In the genomic region with DNA sequence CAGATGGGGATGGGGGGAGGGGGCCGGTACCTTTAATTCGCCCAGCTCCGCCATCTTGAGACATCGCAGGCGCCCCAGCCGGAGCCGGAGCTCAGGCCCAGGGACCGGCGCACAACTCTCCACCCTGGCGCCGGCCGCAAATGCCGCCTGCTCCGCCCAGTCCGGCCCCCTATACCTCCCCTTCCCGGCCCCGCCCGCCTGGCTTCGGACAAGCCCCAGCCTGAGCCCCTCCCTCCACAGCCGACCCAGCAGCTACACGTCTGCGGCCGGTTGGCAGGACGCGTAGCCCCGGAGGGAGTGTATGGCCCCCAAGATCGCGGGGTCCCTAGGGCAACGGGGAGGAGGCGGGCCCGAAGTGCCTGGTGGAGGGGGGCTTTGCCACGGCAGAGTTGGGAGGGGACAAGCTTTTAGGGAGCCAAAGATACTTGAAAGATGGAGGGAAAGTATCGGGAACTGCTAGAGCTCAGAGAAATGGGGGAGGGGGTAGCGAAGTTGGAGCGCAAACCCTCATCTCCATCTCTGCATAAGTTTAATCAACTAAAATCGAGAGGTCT, we compare ENCODE assay signal across 1 cellular context.
TF ChIP-seq lines count a peak whose summit lies in the region.

Gene PIAS3, minus strand, starts transcription at position 145 of the 554 bp plus-strand sequence. Its CDS starts 91 bp downstream, at position 54.

TF ChIP-seq in K562, 482 proteins besides CTCF, POLR2A, EP300 and RAD21 (continued from another document and continues in another):
- TF ChIP-seq, protein P1, sequence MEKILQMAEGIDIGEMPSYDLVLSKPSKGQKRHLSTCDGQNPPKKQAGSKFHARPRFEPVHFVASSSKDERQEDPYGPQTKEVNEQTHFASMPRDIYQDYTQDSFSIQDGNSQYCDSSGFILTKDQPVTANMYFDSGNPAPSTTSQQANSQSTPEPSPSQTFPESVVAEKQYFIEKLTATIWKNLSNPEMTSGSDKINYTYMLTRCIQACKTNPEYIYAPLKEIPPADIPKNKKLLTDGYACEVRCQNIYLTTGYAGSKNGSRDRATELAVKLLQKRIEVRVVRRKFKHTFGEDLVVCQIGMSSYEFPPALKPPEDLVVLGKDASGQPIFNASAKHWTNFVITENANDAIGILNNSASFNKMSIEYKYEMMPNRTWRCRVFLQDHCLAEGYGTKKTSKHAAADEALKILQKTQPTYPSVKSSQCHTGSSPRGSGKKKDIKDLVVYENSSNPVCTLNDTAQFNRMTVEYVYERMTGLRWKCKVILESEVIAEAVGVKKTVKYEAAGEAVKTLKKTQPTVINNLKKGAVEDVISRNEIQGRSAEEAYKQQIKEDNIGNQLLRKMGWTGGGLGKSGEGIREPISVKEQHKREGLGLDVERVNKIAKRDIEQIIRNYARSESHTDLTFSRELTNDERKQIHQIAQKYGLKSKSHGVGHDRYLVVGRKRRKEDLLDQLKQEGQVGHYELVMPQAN (IDR thresholded peaks at IDR 0.05; ENCODE audit: borderline replicate concordance): 0 out of 2 replicates have a peak, but pooled peaks have one; percentile 36
- TF ChIP-seq, protein P2, sequence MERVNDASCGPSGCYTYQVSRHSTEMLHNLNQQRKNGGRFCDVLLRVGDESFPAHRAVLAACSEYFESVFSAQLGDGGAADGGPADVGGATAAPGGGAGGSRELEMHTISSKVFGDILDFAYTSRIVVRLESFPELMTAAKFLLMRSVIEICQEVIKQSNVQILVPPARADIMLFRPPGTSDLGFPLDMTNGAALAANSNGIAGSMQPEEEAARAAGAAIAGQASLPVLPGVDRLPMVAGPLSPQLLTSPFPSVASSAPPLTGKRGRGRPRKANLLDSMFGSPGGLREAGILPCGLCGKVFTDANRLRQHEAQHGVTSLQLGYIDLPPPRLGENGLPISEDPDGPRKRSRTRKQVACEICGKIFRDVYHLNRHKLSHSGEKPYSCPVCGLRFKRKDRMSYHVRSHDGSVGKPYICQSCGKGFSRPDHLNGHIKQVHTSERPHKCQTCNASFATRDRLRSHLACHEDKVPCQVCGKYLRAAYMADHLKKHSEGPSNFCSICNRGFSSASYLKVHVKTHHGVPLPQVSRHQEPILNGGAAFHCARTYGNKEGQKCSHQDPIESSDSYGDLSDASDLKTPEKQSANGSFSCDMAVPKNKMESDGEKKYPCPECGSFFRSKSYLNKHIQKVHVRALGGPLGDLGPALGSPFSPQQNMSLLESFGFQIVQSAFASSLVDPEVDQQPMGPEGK (CRISPR knock-in tag; IDR thresholded peaks at IDR 0.05; ENCODE audit: borderline replicate concordance): no peak
- TF ChIP-seq ZNF699 (CRISPR knock-in tag; IDR thresholded peaks at IDR 0.05; ENCODE audit: insufficient replicate concordance) (no peak), CREB3L1 (IDR thresholded peaks at IDR 0.05; ENCODE audit: borderline replicate concordance, low read depth) (peak; percentile 21; the same call in 1 of the 2 replicates), HNRNPK (IDR thresholded peaks at IDR 0.05; ENCODE audit: low read depth, low read length, poor library complexity, severe bottlenecking) (peak; percentile 33), ZNF239 (CRISPR knock-in tag; IDR thresholded peaks at IDR 0.05) (no peak), TBP (optimal IDR thresholded peaks at IDR 0.05; ENCODE audit: low read depth, low read length) (peak; percentile 59), FOS (IDR thresholded peaks at IDR 0.05; ENCODE audit: extremely low read depth, insufficient read length) (no peak), EWSR1 (IDR thresholded peaks at IDR 0.05; ENCODE audit: borderline replicate concordance, low read depth, partially characterized antibody) (no peak), ZNF263 (CRISPR knock-in tag; IDR thresholded peaks at IDR 0.05; ENCODE audit: borderline replicate concordance) (0 out of 2 replicates have a peak, but pooled peaks have one; percentile 20), NCOA2 (IDR thresholded peaks at IDR 0.05; ENCODE audit: partially characterized antibody in 2 of 2) (peak in 1 of 2 experiments; percentile 98), NFYB (IDR thresholded peaks at IDR 0.05; ENCODE audit: extremely low read depth, insufficient read length) (no peak), TGIF2 (CRISPR knock-in tag; IDR thresholded peaks at IDR 0.05) (no peak), RBFOX2 (IDR thresholded peaks at IDR 0.05; ENCODE audit: low read depth, low read length) (peak; percentile 71), RBBP5 (IDR thresholded peaks at IDR 0.05; ENCODE audit: borderline replicate concordance, insufficient read depth, low read length, poor library complexity, severe bottlenecking) (peak; percentile 62), VEZF1 (CRISPR knock-in tag; IDR thresholded peaks at IDR 0.05) (peak; percentile 87), STAT5B (CRISPR knock-in tag; IDR thresholded peaks at IDR 0.05) (no peak), ZNF23 (CRISPR knock-in tag; IDR thresholded peaks at IDR 0.05) (no peak), KLF13 (tag; IDR thresholded peaks at IDR 0.05; ENCODE audit: borderline replicate concordance, low read depth) (peak; percentile 44; the same call in 1 of the 2 replicates), CTCFL (IDR thresholded peaks at IDR 0.05; ENCODE audit: borderline replicate concordance, insufficient read depth, low read depth, low read length, poor library complexity, severe bottlenecking) (no peak), MEF2D (tag; conservative IDR thresholded peaks at IDR 0.05; ENCODE audit: low read depth) (no peak), NCOA1 (IDR thresholded peaks at IDR 0.05; ENCODE audit: low read depth) (no peak), SPI1 (IDR thresholded peaks at IDR 0.05; ENCODE audit: borderline replicate concordance, low read depth, low read length) (no peak), RFX1 (IDR thresholded peaks at IDR 0.05) (no peak; the same call in 1 of the 2 replicates), ELK3 (CRISPR knock-in tag; IDR thresholded peaks at IDR 0.05) (no peak), KDM5B (IDR thresholded peaks at IDR 0.05; ENCODE audit: insufficient replicate concordance, low read depth, low read length) (peak; percentile 19), E4F1 (CRISPR knock-in tag; IDR thresholded peaks at IDR 0.05; ENCODE audit: borderline replicate concordance) (no peak), IRF2 (CRISPR knock-in tag; IDR thresholded peaks at IDR 0.05) (no peak), ZFP36 (IDR thresholded peaks at IDR 0.05; ENCODE audit: low read depth, low read length, partially characterized antibody) (no peak), ZNF121 (CRISPR knock-in tag; conservative IDR thresholded peaks at IDR 0.05) (no peak), SNIP1 (IDR thresholded peaks at IDR 0.05; ENCODE audit: low read depth) (no peak), ESRRA (IDR thresholded peaks at IDR 0.05; ENCODE audit: borderline replicate concordance, low read depth) (no peak), KLF16 (IDR thresholded peaks at IDR 0.05) (no peak), SIN3A (IDR thresholded peaks at IDR 0.05; ENCODE audit: borderline replicate concordance in 2 of 2, control insufficient read depth in 1 of 2, low read depth in 2 of 2, low read length in 2 of 2) (peak; percentile 57 to 67; a peak in 2 of 4 replicates), CSDE1 (IDR thresholded peaks at IDR 0.05) (no peak), GTF2E2 (tag; IDR thresholded peaks at IDR 0.05) (peak; percentile 52; the same call in 1 of the 2 replicates), ZC3H8 (IDR thresholded peaks at IDR 0.05) (no peak), RBM22 (IDR thresholded peaks at IDR 0.05; ENCODE audit: low read depth, low read length, poor library complexity, severe bottlenecking) (no peak), KDM2B (CRISPR knock-in tag; IDR thresholded peaks at IDR 0.05) (no peak)
- TF ChIP-seq, protein P3, sequence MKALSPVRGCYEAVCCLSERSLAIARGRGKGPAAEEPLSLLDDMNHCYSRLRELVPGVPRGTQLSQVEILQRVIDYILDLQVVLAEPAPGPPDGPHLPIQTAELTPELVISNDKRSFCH (CRISPR knock-in tag; IDR thresholded peaks at IDR 0.05): no peak
- TF ChIP-seq, protein P3 (tag; IDR thresholded peaks at IDR 0.05): no peak
- TF ChIP-seq, protein P4, sequence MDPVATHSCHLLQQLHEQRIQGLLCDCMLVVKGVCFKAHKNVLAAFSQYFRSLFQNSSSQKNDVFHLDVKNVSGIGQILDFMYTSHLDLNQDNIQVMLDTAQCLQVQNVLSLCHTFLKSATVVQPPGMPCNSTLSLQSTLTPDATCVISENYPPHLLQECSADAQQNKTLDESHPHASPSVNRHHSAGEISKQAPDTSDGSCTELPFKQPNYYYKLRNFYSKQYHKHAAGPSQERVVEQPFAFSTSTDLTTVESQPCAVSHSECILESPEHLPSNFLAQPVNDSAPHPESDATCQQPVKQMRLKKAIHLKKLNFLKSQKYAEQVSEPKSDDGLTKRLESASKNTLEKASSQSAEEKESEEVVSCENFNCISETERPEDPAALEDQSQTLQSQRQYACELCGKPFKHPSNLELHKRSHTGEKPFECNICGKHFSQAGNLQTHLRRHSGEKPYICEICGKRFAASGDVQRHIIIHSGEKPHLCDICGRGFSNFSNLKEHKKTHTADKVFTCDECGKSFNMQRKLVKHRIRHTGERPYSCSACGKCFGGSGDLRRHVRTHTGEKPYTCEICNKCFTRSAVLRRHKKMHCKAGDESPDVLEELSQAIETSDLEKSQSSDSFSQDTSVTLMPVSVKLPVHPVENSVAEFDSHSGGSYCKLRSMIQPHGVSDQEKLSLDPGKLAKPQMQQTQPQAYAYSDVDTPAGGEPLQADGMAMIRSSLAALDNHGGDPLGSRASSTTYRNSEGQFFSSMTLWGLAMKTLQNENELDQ (CRISPR knock-in tag; IDR thresholded peaks at IDR 0.05; ENCODE audit: borderline replicate concordance): no peak
- TF ChIP-seq, protein P5, sequence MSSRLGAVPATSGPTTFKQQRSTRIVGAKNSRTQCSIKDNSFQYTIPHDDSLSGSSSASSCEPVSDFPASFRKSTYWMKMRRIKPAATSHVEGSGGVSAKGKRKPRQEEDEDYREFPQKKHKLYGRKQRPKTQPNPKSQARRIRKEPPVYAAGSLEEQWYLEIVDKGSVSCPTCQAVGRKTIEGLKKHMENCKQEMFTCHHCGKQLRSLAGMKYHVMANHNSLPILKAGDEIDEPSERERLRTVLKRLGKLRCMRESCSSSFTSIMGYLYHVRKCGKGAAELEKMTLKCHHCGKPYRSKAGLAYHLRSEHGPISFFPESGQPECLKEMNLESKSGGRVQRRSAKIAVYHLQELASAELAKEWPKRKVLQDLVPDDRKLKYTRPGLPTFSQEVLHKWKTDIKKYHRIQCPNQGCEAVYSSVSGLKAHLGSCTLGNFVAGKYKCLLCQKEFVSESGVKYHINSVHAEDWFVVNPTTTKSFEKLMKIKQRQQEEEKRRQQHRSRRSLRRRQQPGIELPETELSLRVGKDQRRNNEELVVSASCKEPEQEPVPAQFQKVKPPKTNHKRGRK (tag; IDR thresholded peaks at IDR 0.05): no peak
